Comparison of ENCODE assay signal across 8 cellular contexts in the genomic region with DNA sequence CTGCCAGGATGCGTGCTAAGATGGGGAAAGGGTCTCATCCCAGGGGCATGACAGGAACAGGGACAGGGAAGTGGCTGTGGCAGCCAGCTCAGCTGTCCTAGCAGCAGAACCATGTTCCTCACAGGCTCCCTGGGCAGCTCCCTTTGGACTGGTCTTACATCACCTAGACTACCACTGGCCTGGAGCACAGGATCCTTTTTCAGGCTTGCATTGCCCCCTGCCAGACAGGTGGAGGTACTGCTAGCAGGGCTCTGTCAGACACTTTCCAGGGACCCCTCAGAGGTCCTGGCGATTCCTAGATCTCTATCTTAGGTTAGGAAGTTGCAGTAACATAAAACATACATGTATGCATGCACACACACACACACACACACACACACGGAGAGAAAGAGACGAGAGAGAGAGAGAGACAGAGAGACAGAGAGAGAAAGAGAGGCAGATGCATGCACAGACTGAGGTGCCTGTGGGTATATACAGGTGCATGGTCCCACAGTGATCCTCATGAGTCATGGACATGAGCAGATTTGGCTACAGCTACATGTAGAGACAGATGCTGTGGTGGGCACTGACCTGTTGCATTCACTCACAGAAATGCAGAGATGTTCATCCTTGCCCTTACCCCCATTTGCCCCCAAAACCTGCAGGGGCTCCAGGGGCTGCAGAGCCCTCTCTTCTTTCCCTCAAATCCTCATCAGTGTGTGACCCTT.
DNase-seq lines count a peak whose midpoint lies in the region; ATAC-seq, FAIRE-seq and TF ChIP-seq lines count a peak whose summit lies in the region.

No MANE protein-coding gene starts in this region.

- no peaks in the 10 kb centered on the region for H3K4me1 ChIP-seq in A673 (ENCODE audit: insufficient read depth, low read length, poor library complexity, severe bottlenecking)
- no peaks in the 10 kb centered on the region for H3K4me1 ChIP-seq in hepatocyte (ENCODE audit: insufficient read depth)

- H3K9me3 ChIP-seq in A673 (ENCODE audit: low read depth, low read length, poor library complexity, severe bottlenecking) (no peaks in the 10 kb centered on the region), hepatocyte (ENCODE audit: low read depth) (no peaks in the 10 kb centered on the region)

- no peaks in the 10 kb centered on the region for H3K4me1 Mint-ChIP-seq in activated CD8-positive, alpha-beta T cell treated with anti-CD3 and anti-CD28 coated beads for 36 hours (ENCODE audit: low read depth)

- no peak overlapping the region for H3K4me2 ChIP-seq in hepatocyte

- POLR2A ChIA-PET in A673 (lab: Charles Lee; ENCODE audit: low non-redundant PET) (no interaction called here), GM10248 (lab: Yijun Ruan, JAX) (no interaction called here)
- POLR2A ChIA-PET in activated CD8-positive, alpha-beta T cell treated with anti-CD3 and anti-CD28 coated beads for 36 hours (lab: Charles Lee), result interaction anchor here (0.7 kb wide), 1 partner anchor 19 kb away, joined by 3 read pairs; no protein-coding TSS in a partner anchor

- peak; percentile 60 for ATAC-seq in activated CD8-positive, alpha-beta T cell treated with anti-CD3 and anti-CD28 coated beads for 36 hours
- no peak for ATAC-seq in GM18858 (IDR thresholded peaks at IDR 0.05; ENCODE audit: unreplicated experiment)

- H3K27me3 ChIP-seq in A673 (replicated peaks; ENCODE audit: insufficient read depth, low read depth, low read length, poor library complexity) (no peaks in the 10 kb centered on the region), HL-60 (ENCODE audit: insufficient read depth, poor library complexity, severe bottlenecking) (no peaks in the 10 kb centered on the region), hepatocyte (no peaks in the 10 kb centered on the region)

- 29% methylated on average over 4 of the region's 4 CpGs for WGBS in hepatocyte (ENCODE audit: low lambda C conversion rate, missing lambda C conversion rate)

- TF ChIP-seq CTCF in A673 (conservative IDR thresholded peaks at IDR 0.05; ENCODE audit: low read depth, low read length), result peak; percentile 44
- TF ChIP-seq CTCF in GM10248 (IDR thresholded peaks at IDR 0.05; ENCODE audit: control extremely low read depth, extremely low read depth, low read depth, missing control alignments), result peak; percentile 37
- TF ChIP-seq CTCF in HL-60 (IDR thresholded peaks at IDR 0.05; ENCODE audit: insufficient read depth, low read length), result peak; percentile 32
- peak; percentile 45 for TF ChIP-seq CTCF in activated CD8-positive, alpha-beta T cell treated with anti-CD3 and anti-CD28 coated beads for 36 hours (IDR thresholded peaks at IDR 0.05)
- peak; percentile 56 for TF ChIP-seq CTCF in hepatocyte (IDR thresholded peaks at IDR 0.05; ENCODE audit: poor library complexity)

- H3K27ac ChIP-seq in A673 (ENCODE audit: low read depth, low read length, poor library complexity, severe bottlenecking) (no peak overlapping the region), HL-60 (replicated peaks) (no peak overlapping the region), hepatocyte (no peak overlapping the region)

- H3K4me3 ChIP-seq in A673 (ENCODE audit: low read depth, low read length, poor library complexity, severe bottlenecking) (no peak overlapping the region), HL-60 (replicated peaks; ENCODE audit: insufficient read depth, low read length) (no peak overlapping the region), hepatocyte (no peak overlapping the region)

- H3K27ac Mint-ChIP-seq in activated CD8-positive, alpha-beta T cell treated with anti-CD3 and anti-CD28 coated beads for 36 hours, result no peak overlapping the region

- no peak overlapping the region for H3K4me3 Mint-ChIP-seq in activated CD8-positive, alpha-beta T cell treated with anti-CD3 and anti-CD28 coated beads for 36 hours

- intact Hi-C loops in A673 (cut with micrococcal nuclease; ENCODE audit: unreplicated experiment), result no loop called here
- intact Hi-C loops in activated CD8-positive, alpha-beta T cell treated with anti-CD3 and anti-CD28 coated beads for 36 hours (cut with micrococcal nuclease), result loop anchor here (10.0 kb wide), 1 partner anchor 196 kb away; no protein-coding TSS in a partner anchor

- H3K27me3 Mint-ChIP-seq in activated CD8-positive, alpha-beta T cell treated with anti-CD3 and anti-CD28 coated beads for 36 hours, result no peaks in the 10 kb centered on the region

- no peaks in the 10 kb centered on the region for H3K9me3 Mint-ChIP-seq in activated CD8-positive, alpha-beta T cell treated with anti-CD3 and anti-CD28 coated beads for 36 hours

- CTCF ChIA-PET in A673 (lab: Charles Lee) (interaction anchor here (0.6 to 0.9 kb wide), 2 partner anchors 199 to 514 kb away, joined by 4 to 5 read pairs; no protein-coding TSS in a partner anchor), GM10248 (lab: Yijun Ruan, JAX) (interaction anchor here (0.8 to 3.6 kb wide), 8 partner anchors 7 to 514 kb away, joined by 3 to 37 read pairs (median 6); no protein-coding TSS in a partner anchor)
- CTCF ChIA-PET in activated CD8-positive, alpha-beta T cell treated with anti-CD3 and anti-CD28 coated beads for 36 hours (lab: Charles Lee), result interaction anchor here (0.9 to 1.9 kb wide), 4 partner anchors 140 to 517 kb away, joined by 3 to 10 read pairs (median 4); no protein-coding TSS in a partner anchor

- H3K36me3 ChIP-seq in A673 (ENCODE audit: insufficient read depth, low read length, poor library complexity, severe bottlenecking) (no peaks in the 10 kb centered on the region), hepatocyte (replicated peaks; ENCODE audit: insufficient read depth, low read depth) (no peaks in the 10 kb centered on the region)

- H3K36me3 Mint-ChIP-seq in activated CD8-positive, alpha-beta T cell treated with anti-CD3 and anti-CD28 coated beads for 36 hours (ENCODE audit: low read depth), result no peaks in the 10 kb centered on the region

- H3K9me2 ChIP-seq in hepatocyte (replicated peaks; ENCODE audit: insufficient read depth), result no peaks in the 10 kb centered on the region

- no peak for FAIRE-seq in urothelium cell line (lab: Jason Lieb, UNC)

- no TSS peak for BruUV-seq in A673 (replicated peaks; lab: Mats Ljungman, UMichigan)

- no peaks in the 10 kb centered on the region for H4K20me1 ChIP-seq in hepatocyte (ENCODE audit: insufficient read depth, poor library complexity, severe bottlenecking)

- DNase-seq in A673 (ENCODE audit: low spot score) (peak; percentile 16), GM10248 (ENCODE audit: extremely low spot score) (peak; percentile 51), HL-60 (ENCODE audit: low read depth in 1 of 2, low spot score in 1 of 2) (no peak), hepatocyte (ENCODE audit: low spot score) (peak; percentile 72), urothelium cell line (ENCODE audit: low spot score) (peak; percentile 46), amniotic stem cell (lab: John Stamatoyannopoulos, UW) (no peak)
- DNase-seq in activated CD8-positive, alpha-beta T cell treated with anti-CD3 and anti-CD28 coated beads for 36 hours, result peak; percentile 30

- no peak overlapping the region for H2AFZ ChIP-seq in hepatocyte

- H3K79me2 ChIP-seq in hepatocyte, result no peaks in the 10 kb centered on the region

Comparison
In these comparisons a context has a peak if more than half of its experiments do, and no peak if none do; other contexts are left out.
1. DNase-seq: peak in A673 (single experiment), GM10248 (single experiment), activated CD8-positive, alpha-beta T cell treated with anti-CD3 and anti-CD28 coated beads for 36 hours (single experiment), hepatocyte (single experiment) and urothelium cell line (single experiment); none in HL-60 (0 of 2) and amniotic stem cell (single experiment).
2. Peak in every context shown above with its lines, with median percentiles within 50 percentile points of each other: CTCF ChIP-seq.